Comparison of ENCODE assay signal across 12 cellular contexts in the genomic region with DNA sequence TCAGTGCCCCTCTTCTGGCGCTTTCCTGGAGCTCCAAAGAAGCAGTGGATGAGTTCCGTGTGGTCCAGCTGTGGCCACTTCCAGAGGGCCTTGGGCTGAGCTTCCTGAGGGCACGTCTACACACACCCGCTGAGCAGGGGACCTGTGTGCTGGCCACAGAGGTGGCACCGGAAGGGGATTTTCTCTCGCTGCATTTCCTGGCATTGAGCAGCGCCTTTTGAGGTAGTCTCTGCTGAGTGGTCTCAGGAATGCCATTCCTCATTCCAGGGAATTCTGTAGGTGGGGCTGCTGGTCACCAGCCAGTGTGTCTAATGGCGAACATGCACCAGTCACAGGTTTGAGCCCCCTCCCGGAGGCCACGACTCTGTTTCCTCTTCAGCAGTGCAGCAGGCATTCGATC. TPM values are rescaled to one million over a fixed set of nuclear protein-coding genes. Genes with fewer than 3 reads are reported as not detected.
DNase-seq lines count a peak whose midpoint lies in the region; ATAC-seq and TF ChIP-seq lines count a peak whose summit lies in the region.
"Had no signal": no experiment of that assay in that cellular context is flagged by ENCODE, and none has a peak within 500 bp of the region (broad histone marks: within the 10 kb centered on the region; RNA-seq: fewer than 3 reads in every experiment).

No MANE protein-coding gene starts in this region.

- in situ Hi-C loops in ACHN (cut with HindIII; ENCODE audit: low pct_ligation_motif_present, low pct_unique_long_range_greater_than_20kb, low sequenced_read_pairs) (no loop called here), gastrocnemius medialis (cut with MboI; ENCODE audit: low sequenced_read_pairs in 4 of 4) (no loop called here)

- peak; percentile 80 for DNase-seq in ACHN
- DNase-seq in SJCRH30 = no peak
- DNase-seq in posterior vena cava (ENCODE audit: low spot score) = peak; percentile 64
- no peak for DNase-seq in gastrocnemius medialis
- no peak for DNase-seq in AML-193 (lab: John Stamatoyannopoulos, UW)
- no peak for DNase-seq in pons (ENCODE audit: low spot score)
- DNase-seq: activated CD4-positive, alpha-beta T cell treated with anti-CD3 and anti-CD28 coated beads, Interleukin-2, amount 50 U/mL, for 4 hours; activated naive CD8-positive, alpha-beta T cell treated with anti-CD3 and anti-CD28 coated beads, Interleukin-2, amount 10 ng/mL, durations not matched to agents 7 days and 5 days; GDM1; NCI-H446 treated with DMSO at 0.1 percent for 48 hours had no signal

- no peak for TF ChIP-seq POLR2A in gastroesophageal sphincter (IDR thresholded peaks at IDR 0.05)
- TF ChIP-seq POLR2A in gastrocnemius medialis (IDR thresholded peaks at IDR 0.05) = no peak

- H3K4me1 ChIP-seq in SJCRH30 = peaks cover 32% of the 10 kb centered on the region
- H3K4me1 ChIP-seq in gastroesophageal sphincter = peaks cover 14 to 57% (median 38%) of the 10 kb centered on the region in 3 donors
- H3K4me1 ChIP-seq in gastrocnemius medialis = peaks cover 20 to 22% of the 10 kb centered on the region in 2 donors

- intact Hi-C loops in posterior vena cava (cut with DNase I) = no loop called here
- intact Hi-C loops in gastrocnemius medialis (cut with DNase I; ENCODE audit: low total_unique reads) = no loop called here

- H3K9me3 ChIP-seq in SJCRH30 (replicated peaks) (no peaks in the 10 kb centered on the region), gastroesophageal sphincter (no peaks in the 10 kb centered on the region), gastrocnemius medialis (no peaks in the 10 kb centered on the region)

- WGBS in gastroesophageal sphincter (ENCODE audit: low coverage in 1 of 2), 2 donors = 67 to 83% methylated on average over 1 of the region's 11 CpGs

- no peak overlapping the region for H3K4me3 ChIP-seq in SJCRH30
- no peak overlapping the region for H3K4me3 ChIP-seq in gastroesophageal sphincter
- no peak overlapping the region for H3K4me3 ChIP-seq in gastrocnemius medialis

- no peak for TF ChIP-seq EP300 in gastroesophageal sphincter (IDR thresholded peaks at IDR 0.05)

- H3K27ac ChIP-seq in SJCRH30 (peak overlapping the region; percentile 56), gastroesophageal sphincter (peak overlapping the region; percentile 30 to 89 (median 78)), gastrocnemius medialis (peak overlapping the region in 2 of 4 donors; percentile 36 to 63)

- H3K27me3 ChIP-seq in SJCRH30 (no peaks in the 10 kb centered on the region), gastroesophageal sphincter (no peaks in the 10 kb centered on the region), gastrocnemius medialis (no peaks in the 10 kb centered on the region)

- no peak for ATAC-seq in gastroesophageal sphincter
- no peak for ATAC-seq in gastrocnemius medialis
- ATAC-seq in GM21360 (IDR thresholded peaks at IDR 0.05; ENCODE audit: unreplicated experiment) = no peak

- H3K36me3 ChIP-seq in SJCRH30 = no peaks in the 10 kb centered on the region
- H3K36me3 ChIP-seq in gastroesophageal sphincter = no peaks in the 10 kb centered on the region
- H3K36me3 ChIP-seq in gastrocnemius medialis = no peaks in the 10 kb centered on the region

- TF ChIP-seq CTCF in gastroesophageal sphincter (IDR thresholded peaks at IDR 0.05) (no peak), gastrocnemius medialis (IDR thresholded peaks at IDR 0.05 in 4 of 5, conservative IDR thresholded peaks at IDR 0.05 in 1 of 5) (no peak)

RNA-seq across cellular contexts. Expression of a gene that starts 48.1 kb away (rescaled TPM):
- total RNA-seq in SJCRH30 (2014; rRNA removed; shearing (Covaris generic)) = 18.8 and 19.0 TPM in 2 replicates
- total RNA-seq in gastroesophageal sphincter = 100 to 1,000 TPM in 3 of 4 donors, 10 to 100 TPM in 1; 93.2 to 226 (median 153) TPM
- total RNA-seq in posterior vena cava = 10 to 100 TPM; 49.9 to 56.5 TPM
- total RNA-seq in gastrocnemius medialis = 10 to 100 TPM; 17.9 to 29.9 (median 20.6) TPM
- total RNA-seq: activated naive CD8-positive, alpha-beta T cell treated with anti-CD3 and anti-CD28 coated beads, Interleukin-2, amount 10 ng/mL, durations not matched to agents 7 days and 5 days had no signal

Comparison
In these comparisons a context has a peak if more than half of its experiments do, and no peak if none do; other contexts are left out.
1. DNase-seq: peak in ACHN (single experiment) and posterior vena cava (single experiment); none in SJCRH30 (0 of 2), gastrocnemius medialis (0 of 2), AML-193 (0 of 2) and pons (single experiment).